1 cellular context compared by ENCODE assay signal in the genomic region with DNA sequence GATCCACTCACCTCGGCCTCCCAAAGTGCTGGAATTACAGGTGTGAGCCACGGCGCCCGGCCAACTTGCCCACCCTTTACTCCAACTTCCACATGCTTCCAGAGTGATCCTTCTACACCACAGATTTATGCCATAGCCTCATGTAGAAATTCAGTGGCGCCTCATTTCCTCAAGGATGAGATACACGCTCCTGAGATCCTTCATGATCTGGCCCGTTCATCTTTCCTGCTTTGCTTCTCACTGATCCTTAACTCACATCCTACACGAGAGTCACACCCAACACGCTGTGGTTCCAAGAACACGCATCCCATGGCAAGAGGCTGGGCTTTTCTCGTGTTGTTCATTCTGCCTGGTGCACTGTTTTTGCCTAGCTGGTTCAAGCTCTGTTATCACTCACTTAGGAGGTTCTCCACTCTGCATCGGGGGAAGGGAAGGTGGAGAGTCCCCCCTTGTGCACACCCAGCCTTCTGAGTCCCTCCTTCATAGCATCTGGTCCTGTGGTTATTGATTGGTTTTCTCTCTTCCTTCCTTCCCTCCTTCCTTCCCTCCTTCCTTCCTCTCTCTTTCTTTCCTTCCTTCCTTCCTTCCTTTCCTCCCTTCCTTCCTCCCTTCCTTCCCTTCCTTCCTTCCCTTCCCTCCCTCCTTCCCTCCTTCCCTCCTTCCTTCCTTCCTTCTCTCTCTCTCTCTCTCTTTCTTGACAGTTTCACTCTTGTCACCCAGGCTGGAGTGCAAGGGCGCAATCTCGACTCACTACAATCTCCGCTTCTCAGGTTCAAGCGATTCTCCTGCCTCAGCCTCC.
A peak's percentile ranks its signal among the peaks of the same experiment; 100 is the strongest.
TF ChIP-seq lines count a peak whose summit lies in the region.

No MANE protein-coding gene starts in this region.

TF ChIP-seq in K562, 482 proteins besides CTCF, POLR2A, EP300 and RAD21:
- no peak for TF ChIP-seq POLR2AphosphoS5 (IDR thresholded peaks at IDR 0.05; ENCODE audit: control insufficient read depth, insufficient read depth, low read depth, low read length)
- no peak for TF ChIP-seq ARID2 (IDR thresholded peaks at IDR 0.05)
- TF ChIP-seq, protein P1, sequence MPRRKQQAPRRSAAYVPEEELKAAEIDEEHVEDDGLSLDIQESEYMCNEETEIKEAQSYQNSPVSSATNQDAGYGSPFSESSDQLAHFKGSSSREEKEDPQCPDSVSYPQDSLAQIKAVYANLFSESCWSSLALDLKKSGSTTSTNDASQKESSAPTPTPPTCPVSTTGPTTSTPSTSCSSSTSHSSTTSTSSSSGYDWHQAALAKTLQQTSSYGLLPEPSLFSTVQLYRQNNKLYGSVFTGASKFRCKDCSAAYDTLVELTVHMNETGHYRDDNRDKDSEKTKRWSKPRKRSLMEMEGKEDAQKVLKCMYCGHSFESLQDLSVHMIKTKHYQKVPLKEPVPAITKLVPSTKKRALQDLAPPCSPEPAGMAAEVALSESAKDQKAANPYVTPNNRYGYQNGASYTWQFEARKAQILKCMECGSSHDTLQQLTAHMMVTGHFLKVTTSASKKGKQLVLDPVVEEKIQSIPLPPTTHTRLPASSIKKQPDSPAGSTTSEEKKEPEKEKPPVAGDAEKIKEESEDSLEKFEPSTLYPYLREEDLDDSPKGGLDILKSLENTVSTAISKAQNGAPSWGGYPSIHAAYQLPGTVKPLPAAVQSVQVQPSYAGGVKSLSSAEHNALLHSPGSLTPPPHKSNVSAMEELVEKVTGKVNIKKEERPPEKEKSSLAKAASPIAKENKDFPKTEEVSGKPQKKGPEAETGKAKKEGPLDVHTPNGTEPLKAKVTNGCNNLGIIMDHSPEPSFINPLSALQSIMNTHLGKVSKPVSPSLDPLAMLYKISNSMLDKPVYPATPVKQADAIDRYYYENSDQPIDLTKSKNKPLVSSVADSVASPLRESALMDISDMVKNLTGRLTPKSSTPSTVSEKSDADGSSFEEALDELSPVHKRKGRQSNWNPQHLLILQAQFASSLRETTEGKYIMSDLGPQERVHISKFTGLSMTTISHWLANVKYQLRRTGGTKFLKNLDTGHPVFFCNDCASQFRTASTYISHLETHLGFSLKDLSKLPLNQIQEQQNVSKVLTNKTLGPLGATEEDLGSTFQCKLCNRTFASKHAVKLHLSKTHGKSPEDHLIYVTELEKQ (CRISPR knock-in tag; IDR thresholded peaks at IDR 0.05), result no peak
- no peak for TF ChIP-seq ZNF282 (CRISPR knock-in tag; IDR thresholded peaks at IDR 0.05)
- TF ChIP-seq, protein P2, sequence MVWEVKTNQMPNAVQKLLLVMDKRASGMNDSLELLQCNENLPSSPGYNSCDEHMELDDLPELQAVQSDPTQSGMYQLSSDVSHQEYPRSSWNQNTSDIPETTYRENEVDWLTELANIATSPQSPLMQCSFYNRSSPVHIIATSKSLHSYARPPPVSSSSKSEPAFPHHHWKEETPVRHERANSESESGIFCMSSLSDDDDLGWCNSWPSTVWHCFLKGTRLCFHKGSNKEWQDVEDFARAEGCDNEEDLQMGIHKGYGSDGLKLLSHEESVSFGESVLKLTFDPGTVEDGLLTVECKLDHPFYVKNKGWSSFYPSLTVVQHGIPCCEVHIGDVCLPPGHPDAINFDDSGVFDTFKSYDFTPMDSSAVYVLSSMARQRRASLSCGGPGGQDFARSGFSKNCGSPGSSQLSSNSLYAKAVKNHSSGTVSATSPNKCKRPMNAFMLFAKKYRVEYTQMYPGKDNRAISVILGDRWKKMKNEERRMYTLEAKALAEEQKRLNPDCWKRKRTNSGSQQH (CRISPR knock-in tag; IDR thresholded peaks at IDR 0.05), result 0 out of 2 replicates have a peak, but pooled peaks have one; percentile 16
- no peak for TF ChIP-seq ZSCAN29 (IDR thresholded peaks at IDR 0.05)
- TF ChIP-seq, protein P3, sequence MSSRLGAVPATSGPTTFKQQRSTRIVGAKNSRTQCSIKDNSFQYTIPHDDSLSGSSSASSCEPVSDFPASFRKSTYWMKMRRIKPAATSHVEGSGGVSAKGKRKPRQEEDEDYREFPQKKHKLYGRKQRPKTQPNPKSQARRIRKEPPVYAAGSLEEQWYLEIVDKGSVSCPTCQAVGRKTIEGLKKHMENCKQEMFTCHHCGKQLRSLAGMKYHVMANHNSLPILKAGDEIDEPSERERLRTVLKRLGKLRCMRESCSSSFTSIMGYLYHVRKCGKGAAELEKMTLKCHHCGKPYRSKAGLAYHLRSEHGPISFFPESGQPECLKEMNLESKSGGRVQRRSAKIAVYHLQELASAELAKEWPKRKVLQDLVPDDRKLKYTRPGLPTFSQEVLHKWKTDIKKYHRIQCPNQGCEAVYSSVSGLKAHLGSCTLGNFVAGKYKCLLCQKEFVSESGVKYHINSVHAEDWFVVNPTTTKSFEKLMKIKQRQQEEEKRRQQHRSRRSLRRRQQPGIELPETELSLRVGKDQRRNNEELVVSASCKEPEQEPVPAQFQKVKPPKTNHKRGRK (tag; IDR thresholded peaks at IDR 0.05), result peak; percentile 60; the same call in 1 of the 2 replicates
- TF ChIP-seq, protein P4, sequence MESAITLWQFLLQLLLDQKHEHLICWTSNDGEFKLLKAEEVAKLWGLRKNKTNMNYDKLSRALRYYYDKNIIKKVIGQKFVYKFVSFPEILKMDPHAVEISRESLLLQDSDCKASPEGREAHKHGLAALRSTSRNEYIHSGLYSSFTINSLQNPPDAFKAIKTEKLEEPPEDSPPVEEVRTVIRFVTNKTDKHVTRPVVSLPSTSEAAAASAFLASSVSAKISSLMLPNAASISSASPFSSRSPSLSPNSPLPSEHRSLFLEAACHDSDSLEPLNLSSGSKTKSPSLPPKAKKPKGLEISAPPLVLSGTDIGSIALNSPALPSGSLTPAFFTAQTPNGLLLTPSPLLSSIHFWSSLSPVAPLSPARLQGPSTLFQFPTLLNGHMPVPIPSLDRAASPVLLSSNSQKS (CRISPR knock-in tag; IDR thresholded peaks at IDR 0.05), result no peak
- no peak for TF ChIP-seq MYBL2 (IDR thresholded peaks at IDR 0.05; ENCODE audit: low read depth)
- no peak for TF ChIP-seq MYBL2 (CRISPR knock-in tag; IDR thresholded peaks at IDR 0.05; ENCODE audit: borderline replicate concordance)
- TF ChIP-seq, protein P5, sequence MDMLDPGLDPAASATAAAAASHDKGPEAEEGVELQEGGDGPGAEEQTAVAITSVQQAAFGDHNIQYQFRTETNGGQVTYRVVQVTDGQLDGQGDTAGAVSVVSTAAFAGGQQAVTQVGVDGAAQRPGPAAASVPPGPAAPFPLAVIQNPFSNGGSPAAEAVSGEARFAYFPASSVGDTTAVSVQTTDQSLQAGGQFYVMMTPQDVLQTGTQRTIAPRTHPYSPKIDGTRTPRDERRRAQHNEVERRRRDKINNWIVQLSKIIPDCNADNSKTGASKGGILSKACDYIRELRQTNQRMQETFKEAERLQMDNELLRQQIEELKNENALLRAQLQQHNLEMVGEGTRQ (CRISPR knock-in tag; IDR thresholded peaks at IDR 0.05), result no peak
- no peak for TF ChIP-seq KAT8 (IDR thresholded peaks at IDR 0.05; ENCODE audit: low read depth)
